Comparison of ENCODE assay signal across 1 cellular context in the genomic region with DNA sequence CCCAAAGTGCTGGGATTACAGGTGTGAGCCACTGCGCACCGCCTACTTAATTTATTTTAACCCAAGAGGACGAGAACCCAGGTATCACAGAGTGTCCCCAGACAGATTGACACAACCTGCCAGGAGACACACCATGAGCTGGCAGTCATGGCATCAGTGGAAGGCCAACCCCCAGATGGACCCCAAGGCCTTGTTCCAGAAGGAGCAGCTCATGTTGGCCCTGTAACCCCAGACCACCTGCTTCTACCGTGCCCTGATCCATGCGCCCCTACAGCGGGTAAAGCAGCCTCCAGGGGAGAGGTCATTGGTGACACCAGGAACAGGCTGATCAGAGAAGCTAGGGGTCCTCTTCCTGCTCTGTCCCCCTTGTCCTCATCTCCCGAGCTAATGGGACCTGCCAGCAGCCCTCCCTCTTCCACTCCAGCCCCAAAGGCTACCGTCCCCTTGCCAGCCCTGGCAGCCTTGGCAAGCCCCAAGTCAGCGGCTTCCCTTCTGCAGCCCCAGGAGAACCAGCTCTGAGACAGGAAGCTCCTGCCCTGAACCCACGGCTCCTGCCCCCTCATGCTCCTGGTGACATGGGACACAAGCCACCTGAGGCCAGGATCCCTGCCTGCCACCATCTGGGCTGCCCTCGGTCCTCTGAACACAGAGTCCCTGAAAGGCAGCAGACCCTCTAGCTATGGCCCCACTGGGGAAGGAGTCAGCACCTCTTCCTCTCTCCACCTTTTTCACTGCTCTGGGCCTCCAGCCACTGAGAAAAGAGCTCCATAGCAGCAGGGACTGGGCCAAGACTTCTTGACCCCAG.
TF ChIP-seq lines count a peak whose summit lies in the region.

No MANE protein-coding gene starts in this region.

TF ChIP-seq in H1, 55 proteins besides CTCF, POLR2A, EP300 and RAD21:
- TF ChIP-seq SRF (IDR thresholded peaks at IDR 0.05; ENCODE audit: low read depth, low read length) (no peak), EGR1 (IDR thresholded peaks at IDR 0.05; ENCODE audit: borderline replicate concordance, low read depth, low read length) (no peak), CHD2 (IDR thresholded peaks at IDR 0.05; ENCODE audit: low read length) (no peak), RFX5 (IDR thresholded peaks at IDR 0.05; ENCODE audit: borderline replicate concordance, low read depth, low read length) (no peak), SP1 (IDR thresholded peaks at IDR 0.05; ENCODE audit: low read depth, low read length) (no peak), GABPA (IDR thresholded peaks at IDR 0.05; ENCODE audit: borderline replicate concordance, insufficient read depth, low read length) (no peak), CTBP2 (IDR thresholded peaks at IDR 0.05; ENCODE audit: borderline replicate concordance, insufficient read depth, insufficient read length, low read length) (no peak), RBBP5 (IDR thresholded peaks at IDR 0.05; ENCODE audit: borderline replicate concordance, low read depth, low read length) (no peak), BCL11A (IDR thresholded peaks at IDR 0.05; ENCODE audit: low read depth in 2 of 2, low read length in 2 of 2) (no peak), TCF12 (IDR thresholded peaks at IDR 0.05; ENCODE audit: low read depth, low read length) (no peak), CHD1 (IDR thresholded peaks at IDR 0.05; ENCODE audit: low read depth, low read length) (no peak), POU5F1 (IDR thresholded peaks at IDR 0.05; ENCODE audit: low read depth, low read length) (no peak), KDM4A (IDR thresholded peaks at IDR 0.05; ENCODE audit: low read depth, low read length, severe bottlenecking) (no peak), ZNF274 (IDR thresholded peaks at IDR 0.05; ENCODE audit: borderline replicate concordance, extremely low read depth, low read length) (no peak)
- TF ChIP-seq, protein P1, sequence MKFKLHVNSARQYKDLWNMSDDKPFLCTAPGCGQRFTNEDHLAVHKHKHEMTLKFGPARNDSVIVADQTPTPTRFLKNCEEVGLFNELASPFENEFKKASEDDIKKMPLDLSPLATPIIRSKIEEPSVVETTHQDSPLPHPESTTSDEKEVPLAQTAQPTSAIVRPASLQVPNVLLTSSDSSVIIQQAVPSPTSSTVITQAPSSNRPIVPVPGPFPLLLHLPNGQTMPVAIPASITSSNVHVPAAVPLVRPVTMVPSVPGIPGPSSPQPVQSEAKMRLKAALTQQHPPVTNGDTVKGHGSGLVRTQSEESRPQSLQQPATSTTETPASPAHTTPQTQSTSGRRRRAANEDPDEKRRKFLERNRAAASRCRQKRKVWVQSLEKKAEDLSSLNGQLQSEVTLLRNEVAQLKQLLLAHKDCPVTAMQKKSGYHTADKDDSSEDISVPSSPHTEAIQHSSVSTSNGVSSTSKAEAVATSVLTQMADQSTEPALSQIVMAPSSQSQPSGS (IDR thresholded peaks at IDR 0.05; ENCODE audit: low read length): no peak
- TF ChIP-seq, protein P2, sequence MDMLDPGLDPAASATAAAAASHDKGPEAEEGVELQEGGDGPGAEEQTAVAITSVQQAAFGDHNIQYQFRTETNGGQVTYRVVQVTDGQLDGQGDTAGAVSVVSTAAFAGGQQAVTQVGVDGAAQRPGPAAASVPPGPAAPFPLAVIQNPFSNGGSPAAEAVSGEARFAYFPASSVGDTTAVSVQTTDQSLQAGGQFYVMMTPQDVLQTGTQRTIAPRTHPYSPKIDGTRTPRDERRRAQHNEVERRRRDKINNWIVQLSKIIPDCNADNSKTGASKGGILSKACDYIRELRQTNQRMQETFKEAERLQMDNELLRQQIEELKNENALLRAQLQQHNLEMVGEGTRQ (IDR thresholded peaks at IDR 0.05; ENCODE audit: low read length): no peak
- TF ChIP-seq, protein P3, sequence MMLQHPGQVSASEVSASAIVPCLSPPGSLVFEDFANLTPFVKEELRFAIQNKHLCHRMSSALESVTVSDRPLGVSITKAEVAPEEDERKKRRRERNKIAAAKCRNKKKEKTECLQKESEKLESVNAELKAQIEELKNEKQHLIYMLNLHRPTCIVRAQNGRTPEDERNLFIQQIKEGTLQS (IDR thresholded peaks at IDR 0.05; ENCODE audit: insufficient read depth, low read depth, low read length): no peak
